Comparison of ENCODE assay signal across 17 cellular contexts in the genomic region with DNA sequence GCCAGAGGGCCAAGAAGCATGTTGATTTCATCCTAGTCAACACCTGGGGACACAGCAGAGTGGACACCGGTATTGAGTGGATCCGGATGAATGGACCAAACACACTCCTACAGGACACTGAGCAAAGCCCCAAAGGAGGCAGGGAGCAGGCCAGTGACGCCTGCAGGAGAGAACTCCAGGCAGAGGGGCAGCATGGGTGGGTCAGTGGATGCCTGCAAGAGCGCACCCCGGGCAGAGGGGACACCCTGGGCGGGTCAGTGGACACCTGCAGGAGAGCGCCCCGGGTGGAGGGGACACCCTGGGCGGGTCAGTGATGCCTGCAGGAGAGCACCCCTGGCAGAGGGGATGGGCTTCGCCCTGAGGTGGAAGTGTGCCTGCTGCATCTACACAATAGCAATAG. TPM values are rescaled to one million over a fixed set of nuclear protein-coding genes. Genes with fewer than 3 reads are reported as not detected.
A peak's percentile ranks its signal among the peaks of the same experiment; 100 is the strongest.
DNase-seq lines count a peak whose midpoint lies in the region; ATAC-seq and TF ChIP-seq lines count a peak whose summit lies in the region.
"Had no signal": no experiment of that assay in that cellular context is flagged by ENCODE, and none has a peak within 500 bp of the region (broad histone marks: within the 10 kb centered on the region; RNA-seq: fewer than 3 reads in every experiment).

No MANE protein-coding gene starts in this region.

- H3K23ac ChIP-seq in neuronal stem cell (ENCODE audit: low read depth, low read length, poor library complexity), result no peak overlapping the region
- H3K23ac ChIP-seq in trophoblast cell (ENCODE audit: low read length), result no peak overlapping the region

- H3K79me1 ChIP-seq in neuronal stem cell (ENCODE audit: low read depth, low read length) (no peaks in the 10 kb centered on the region), trophoblast cell (ENCODE audit: low read length) (no peaks in the 10 kb centered on the region)

- H2BK5ac ChIP-seq in neuronal stem cell (ENCODE audit: low read length), result no peak overlapping the region
- no peak overlapping the region for H2BK5ac ChIP-seq in trophoblast cell (ENCODE audit: low read depth, low read length, poor library complexity)

- H3K27ac Mint-ChIP-seq in stimulated activated naive CD8-positive, alpha-beta T cell treated with anti-CD3 and anti-CD28 coated beads, Interleukin-15, amount 100 ng/mL, for 72 hours, result no peak overlapping the region
- H3K27ac Mint-ChIP-seq: CD4-positive, alpha-beta T cell; CD8-positive, alpha-beta memory T cell had no signal

- H4K91ac ChIP-seq in neuronal stem cell (ENCODE audit: low read depth, low read length, poor library complexity) (no peak overlapping the region), trophoblast cell (ENCODE audit: low read depth, low read length) (no peak overlapping the region)

- no peak overlapping the region for H4K12ac ChIP-seq in trophoblast cell (ENCODE audit: low read depth, low read length)

- H2AFZ ChIP-seq in neuronal stem cell (ENCODE audit: low read length), result no peak overlapping the region
- H2AFZ ChIP-seq in trophoblast cell (ENCODE audit: insufficient read depth, low read length, poor library complexity), result no peak overlapping the region

- no peak for DNase-seq in stimulated activated naive CD8-positive, alpha-beta T cell treated with anti-CD3 and anti-CD28 coated beads, Interleukin-15, amount 100 ng/mL, for 72 hours
- DNase-seq in stimulated activated naive CD8-positive, alpha-beta T cell treated with anti-CD3 and anti-CD28 coated beads, Interleukin-15, Interleukin-2, amounts not matched to agents 100 U/mL and 50 U/mL, for 24 hours, result no peak
- DNase-seq in esophagus muscularis mucosa (ENCODE audit: extremely low spot score) (peak; percentile 83), neuronal stem cell (ENCODE audit: low spot score) (no peak), aorta (no peak), uterus (no peak), trophoblast cell (no peak)
- DNase-seq: CD4-positive, alpha-beta T cell; CD8-positive, alpha-beta memory T cell; DMS 273 treated with DMSO at 0.1 percent for 48 hours; DMS79; EL; GDM1; GOT3; HCEC 1CT had no signal

- 84% methylated on average over 9 of the region's 10 CpGs for WGBS in esophagus muscularis mucosa
- no CpG with 5 or more reads among the region's 10 CpGs for WGBS in neuronal stem cell (ENCODE audit: extremely low coverage in 2 of 2, insufficient read length in 2 of 2, insufficient replicate concordance in 1 of 2), 2 donors
- WGBS in aorta, 2 donors, result 96 to 97% methylated on average over 10 of the region's 10 CpGs
- no CpG with 5 or more reads among the region's 10 CpGs for WGBS in trophoblast cell (ENCODE audit: extremely low coverage, insufficient coverage, insufficient read length)

- H2BK120ac ChIP-seq in neuronal stem cell (ENCODE audit: low read depth, low read length) (no peak overlapping the region), trophoblast cell (ENCODE audit: insufficient read depth, low read length, poor library complexity) (no peak overlapping the region)

- peaks cover 22% of the 10 kb centered on the region for H3K27me3 Mint-ChIP-seq in stimulated activated naive CD8-positive, alpha-beta T cell treated with anti-CD3 and anti-CD28 coated beads, Interleukin-15, amount 100 ng/mL, for 72 hours
- H3K27me3 Mint-ChIP-seq: CD4-positive, alpha-beta T cell had no signal

- intact Hi-C loops in esophagus muscularis mucosa (cut with DNase I) (no loop called here), aorta (cut with DNase I) (no loop called here), uterus (cut with DNase I; ENCODE audit: low total_unique reads) (no loop called here)

- no peak overlapping the region for H3K4ac ChIP-seq in neuronal stem cell (ENCODE audit: low read length)
- H3K4ac ChIP-seq in trophoblast cell (ENCODE audit: low read depth, low read length), result no peak overlapping the region

- H3K4me3 Mint-ChIP-seq in stimulated activated naive CD8-positive, alpha-beta T cell treated with anti-CD3 and anti-CD28 coated beads, Interleukin-15, amount 100 ng/mL, for 72 hours, result no peak overlapping the region
- H3K4me3 Mint-ChIP-seq: CD14-positive monocyte; CD4-positive, alpha-beta T cell; CD8-positive, alpha-beta memory T cell had no signal

- H3K36me3 ChIP-seq in esophagus muscularis mucosa, result no peaks in the 10 kb centered on the region
- no peaks in the 10 kb centered on the region for H3K36me3 ChIP-seq in neuronal stem cell (replicated peaks in 1 of 2; ENCODE audit: control insufficient read depth in 2 of 2, insufficient read depth in 2 of 2, low read length in 2 of 2)
- H3K36me3 ChIP-seq in aorta (ENCODE audit: control insufficient read depth in 1 of 2, insufficient read depth in 2 of 2, low read length in 1 of 2), result no peaks in the 10 kb centered on the region
- no peaks in the 10 kb centered on the region for H3K36me3 ChIP-seq in uterus
- no peaks in the 10 kb centered on the region for H3K36me3 ChIP-seq in trophoblast cell (ENCODE audit: control insufficient read depth in 1 of 2, insufficient read depth in 2 of 2, low read length in 2 of 2)

- H3K27ac ChIP-seq in esophagus muscularis mucosa (replicated peaks in 1 of 4), result no peak overlapping the region
- no peak overlapping the region for H3K27ac ChIP-seq in neuronal stem cell (replicated peaks; ENCODE audit: low read length)
- H3K27ac ChIP-seq in aorta (ENCODE audit: low read depth in 1 of 2, low read length in 2 of 2), result no peak overlapping the region
- H3K27ac ChIP-seq in uterus, result no peak overlapping the region
- no peak overlapping the region for H3K27ac ChIP-seq in trophoblast cell (ENCODE audit: low read depth, low read length)

- no peak for TF ChIP-seq EP300 in esophagus muscularis mucosa (IDR thresholded peaks at IDR 0.05)

- no peak overlapping the region for H2BK15ac ChIP-seq in neuronal stem cell (ENCODE audit: low read length)

- H3K14ac ChIP-seq in neuronal stem cell (ENCODE audit: low read length) (peak overlapping the region; percentile 42), trophoblast cell (ENCODE audit: low read length) (no peak overlapping the region)

- H3K9ac ChIP-seq in neuronal stem cell (ENCODE audit: low read depth, low read length, poor library complexity), result no peak overlapping the region
- H3K9ac ChIP-seq in trophoblast cell (ENCODE audit: low read length), result no peak overlapping the region

- H2BK12ac ChIP-seq in neuronal stem cell (ENCODE audit: low read length) (no peak overlapping the region), trophoblast cell (ENCODE audit: low read length) (no peak overlapping the region)

- peaks cover 0 to 19% of the 10 kb centered on the region in 2 donors for H3K9me3 Mint-ChIP-seq in stimulated activated naive CD8-positive, alpha-beta T cell treated with anti-CD3 and anti-CD28 coated beads, Interleukin-15, amount 100 ng/mL, for 72 hours
- H3K9me3 Mint-ChIP-seq: CD4-positive, alpha-beta T cell had no signal

- no peak overlapping the region for H3K4me2 ChIP-seq in neuronal stem cell (ENCODE audit: insufficient read depth, low read length, poor library complexity, severe bottlenecking)
- no peak overlapping the region for H3K4me2 ChIP-seq in trophoblast cell (ENCODE audit: low read length)

- TF ChIP-seq POLR2A in esophagus muscularis mucosa (IDR thresholded peaks at IDR 0.05; ENCODE audit: low read depth) (no peak), uterus (IDR thresholded peaks at IDR 0.05) (no peak)

- H3K4me3 ChIP-seq in esophagus muscularis mucosa (no peak overlapping the region), neuronal stem cell (ENCODE audit: low read length in 2 of 2) (no peak overlapping the region), aorta (ENCODE audit: low read length in 2 of 2) (no peak overlapping the region), uterus (no peak overlapping the region), trophoblast cell (ENCODE audit: low read depth, low read length) (no peak overlapping the region)

- peak; percentile 54 for ATAC-seq in stimulated activated naive CD8-positive, alpha-beta T cell treated with anti-CD3 and anti-CD28 coated beads, Interleukin-15, amount 100 ng/mL, for 72 hours
- no peak for ATAC-seq in stimulated activated naive CD8-positive, alpha-beta T cell treated with anti-CD3 and anti-CD28 coated beads, Interleukin-15, Interleukin-2, amounts not matched to agents 100 U/mL and 50 U/mL, for 24 hours
- ATAC-seq in aorta (ENCODE audit: low FRiP score), result peak; percentile 39
- no peak for ATAC-seq in GM18867 (IDR thresholded peaks at IDR 0.05; ENCODE audit: unreplicated experiment)

- H3K4me1 ChIP-seq in esophagus muscularis mucosa (no peaks in the 10 kb centered on the region), neuronal stem cell (ENCODE audit: control insufficient read depth in 2 of 2, insufficient read depth in 1 of 2, low read depth in 1 of 2, low read length in 2 of 2) (no peaks in the 10 kb centered on the region), aorta (ENCODE audit: control insufficient read depth in 1 of 2, insufficient read depth in 2 of 2, low read length in 2 of 2) (no peaks in the 10 kb centered on the region), uterus (no peaks in the 10 kb centered on the region), trophoblast cell (ENCODE audit: control insufficient read depth in 1 of 2, insufficient read depth in 2 of 2, low read length in 2 of 2) (no peaks in the 10 kb centered on the region)

- H3K27me3 ChIP-seq in esophagus muscularis mucosa (no peaks in the 10 kb centered on the region), neuronal stem cell (ENCODE audit: control insufficient read depth in 3 of 3, insufficient read depth in 3 of 3, low read depth in 1 of 3, low read length in 3 of 3) (no peaks in the 10 kb centered on the region), aorta (ENCODE audit: control insufficient read depth in 1 of 2, insufficient read depth in 2 of 2, low read length in 1 of 2) (no peaks in the 10 kb centered on the region), uterus (no peaks in the 10 kb centered on the region), trophoblast cell (ENCODE audit: insufficient read depth, low read length) (no peaks in the 10 kb centered on the region)

- no peak for TF ChIP-seq CTCF in esophagus muscularis mucosa (IDR thresholded peaks at IDR 0.05)
- TF ChIP-seq CTCF in uterus (IDR thresholded peaks at IDR 0.05), result no peak

- H4K8ac ChIP-seq in neuronal stem cell (ENCODE audit: low read depth, low read length), result no peak overlapping the region
- H4K8ac ChIP-seq in trophoblast cell (ENCODE audit: low read depth, low read length), result no peak overlapping the region

- no peaks in the 10 kb centered on the region for H3K4me1 Mint-ChIP-seq in stimulated activated naive CD8-positive, alpha-beta T cell treated with anti-CD3 and anti-CD28 coated beads, Interleukin-15, amount 100 ng/mL, for 72 hours
- H3K4me1 Mint-ChIP-seq: CD14-positive monocyte; CD8-positive, alpha-beta memory T cell had no signal

- H3K79me2 ChIP-seq in trophoblast cell (ENCODE audit: control insufficient read depth, insufficient read depth, low read length, poor library complexity), result no peaks in the 10 kb centered on the region

- H2AK5ac ChIP-seq in neuronal stem cell (ENCODE audit: low read depth, low read length), result no peak overlapping the region
- no peak overlapping the region for H2AK5ac ChIP-seq in trophoblast cell (ENCODE audit: low read length)

- H3K18ac ChIP-seq in neuronal stem cell (ENCODE audit: low read length) (no peak overlapping the region), trophoblast cell (ENCODE audit: low read length) (no peak overlapping the region)

- H3K9me3 ChIP-seq in esophagus muscularis mucosa, result peaks cover 0 to 22% (median 6%) of the 10 kb centered on the region in 4 donors
- H3K9me3 ChIP-seq in neuronal stem cell (replicated peaks in 1 of 2; ENCODE audit: control insufficient read depth in 2 of 2, insufficient read depth in 1 of 2, low read depth in 1 of 2, low read length in 2 of 2), result no peaks in the 10 kb centered on the region
- H3K9me3 ChIP-seq in aorta (ENCODE audit: control insufficient read depth, low read length), result no peaks in the 10 kb centered on the region
- H3K9me3 ChIP-seq in uterus, result no peaks in the 10 kb centered on the region
- peaks cover 2% of the 10 kb centered on the region for H3K9me3 ChIP-seq in trophoblast cell (ENCODE audit: insufficient read depth, low read depth, low read length)

RNA-seq across cellular contexts. Expression of gene HRH1, which starts 27.6 kb away (rescaled TPM):
- total RNA-seq in esophagus muscularis mucosa (10 to 100 TPM in 1 of 4 donors, 1 to 10 TPM in 3; 3.7 to 15.9 (median 5.9) TPM), aorta (10 to 100 TPM; 22.4 to 45.1 TPM), uterus (10 to 100 TPM in 1 of 4 donors, 1 to 10 TPM in 3; 1.8 to 16.3 (median 6.3) TPM)
- polyA plus RNA-seq in neuronal stem cell (2013, experiment 1 of 2), result under 0.01 TPM
- 0.04 TPM for polyA plus RNA-seq in neuronal stem cell (2013, experiment 2 of 2)
- 1 to 10 TPM; 3.9 to 4.4 TPM for polyA plus RNA-seq in aorta
- polyA plus RNA-seq in trophoblast cell (2013), result 0.81 and 0.97 TPM in 2 replicates
- total RNA-seq: CD4-positive, alpha-beta T cell had no signal
- polyA plus RNA-seq: CD8-positive, alpha-beta memory T cell had no signal

Comparison
In these comparisons a context has a peak if more than half of its experiments do, and no peak if none do; other contexts are left out.
1. ATAC-seq: peak in stimulated activated naive CD8-positive, alpha-beta T cell treated with anti-CD3 and anti-CD28 coated beads, Interleukin-15, amount 100 ng/mL, for 72 hours (single experiment) and aorta (single experiment); none in stimulated activated naive CD8-positive, alpha-beta T cell treated with anti-CD3 and anti-CD28 coated beads, Interleukin-15, Interleukin-2, amounts not matched to agents 100 U/mL and 50 U/mL, for 24 hours (single experiment) and GM18867 (single experiment).